ENCODE assay signal across 1 cellular context in the genomic region with DNA sequence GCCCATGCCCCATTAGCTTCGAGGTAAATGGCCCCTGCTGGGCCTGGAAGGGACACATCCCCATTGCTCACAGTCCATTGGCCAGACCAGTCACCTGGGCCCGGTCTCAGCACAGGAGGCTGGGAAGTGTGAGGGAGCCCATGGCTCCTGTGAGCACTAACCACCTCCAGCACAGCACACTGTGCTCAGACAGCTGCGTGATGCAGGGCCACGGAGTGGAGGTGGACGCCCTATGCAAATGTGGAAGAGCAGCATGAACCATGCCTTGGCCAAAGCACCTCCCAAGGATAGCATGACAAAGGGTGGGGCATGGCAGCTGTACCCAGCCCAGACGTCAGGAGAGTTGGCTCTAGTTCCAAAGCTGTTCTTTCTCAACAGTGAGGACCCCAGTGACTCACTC.
TF ChIP-seq lines count a peak whose summit lies in the region.

No MANE protein-coding gene starts in this region.

TF ChIP-seq in HepG2, 621 proteins besides CTCF, POLR2A, EP300 and RAD21:
- no peak for TF ChIP-seq CAMTA2 (CRISPR knock-in tag; IDR thresholded peaks at IDR 0.05; ENCODE audit: borderline replicate concordance)
- TF ChIP-seq, protein P1, sequence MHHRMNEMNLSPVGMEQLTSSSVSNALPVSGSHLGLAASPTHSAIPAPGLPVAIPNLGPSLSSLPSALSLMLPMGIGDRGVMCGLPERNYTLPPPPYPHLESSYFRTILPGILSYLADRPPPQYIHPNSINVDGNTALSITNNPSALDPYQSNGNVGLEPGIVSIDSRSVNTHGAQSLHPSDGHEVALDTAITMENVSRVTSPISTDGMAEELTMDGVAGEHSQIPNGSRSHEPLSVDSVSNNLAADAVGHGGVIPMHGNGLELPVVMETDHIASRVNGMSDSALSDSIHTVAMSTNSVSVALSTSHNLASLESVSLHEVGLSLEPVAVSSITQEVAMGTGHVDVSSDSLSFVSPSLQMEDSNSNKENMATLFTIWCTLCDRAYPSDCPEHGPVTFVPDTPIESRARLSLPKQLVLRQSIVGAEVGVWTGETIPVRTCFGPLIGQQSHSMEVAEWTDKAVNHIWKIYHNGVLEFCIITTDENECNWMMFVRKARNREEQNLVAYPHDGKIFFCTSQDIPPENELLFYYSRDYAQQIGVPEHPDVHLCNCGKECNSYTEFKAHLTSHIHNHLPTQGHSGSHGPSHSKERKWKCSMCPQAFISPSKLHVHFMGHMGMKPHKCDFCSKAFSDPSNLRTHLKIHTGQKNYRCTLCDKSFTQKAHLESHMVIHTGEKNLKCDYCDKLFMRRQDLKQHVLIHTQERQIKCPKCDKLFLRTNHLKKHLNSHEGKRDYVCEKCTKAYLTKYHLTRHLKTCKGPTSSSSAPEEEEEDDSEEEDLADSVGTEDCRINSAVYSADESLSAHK (CRISPR knock-in tag; IDR thresholded peaks at IDR 0.05; ENCODE audit: borderline replicate concordance), result no peak
